14 cellular contexts compared by ENCODE assay signal in genomic region chr19:6058411-6059201, GRCh38. TPM values are rescaled to one million over a fixed set of nuclear protein-coding genes. Genes with fewer than 3 reads are reported as not detected.
DNase-seq lines count a peak whose midpoint lies in the region; ATAC-seq and TF ChIP-seq lines count a peak whose summit lies in the region.
"Had no signal": no experiment of that assay in that cellular context is flagged by ENCODE, and none has a peak within 500 bp of the region (broad histone marks: within the 10 kb centered on the region; RNA-seq: fewer than 3 reads in every experiment).

No MANE protein-coding gene starts in this region.

- intact Hi-C loops in MCF 10A (cut with micrococcal nuclease) (no loop called here), left lung (cut with DNase I) (loop anchor here in 1 of 2 donors (10.0 kb wide), 1 partner anchor 66 kb away; no protein-coding TSS in a partner anchor), stomach (cut with DNase I; ENCODE audit: low total_unique reads) (no loop called here), mucosa of descending colon (cut with DNase I, micrococcal nuclease) (no loop called here)

- H3K27ac Mint-ChIP-seq in H9, result peak overlapping the region in 1 of 3 experiments; percentile 75; a peak in 1 of 7 replicates
- peak overlapping the region; percentile 100 for H3K27ac Mint-ChIP-seq in MCF 10A (ENCODE audit: low read depth, unreplicated experiment)
- no peak overlapping the region for H3K27ac Mint-ChIP-seq in T-helper 2 cell treated with Interferon-gamma antibody and Interleukin-4, amounts not matched to agents 5 μg/mL and 100 μg/mL, for 36 hours

- H4K91ac ChIP-seq in H9 (ENCODE audit: insufficient read length, low read depth, low read length), result peak overlapping the region; percentile 60

- H3K9ac ChIP-seq in H9 (ENCODE audit: extremely low read depth, insufficient read length, low read length), result no peak overlapping the region

- H3K9me3 Mint-ChIP-seq in H9 (peaks cover 0 to 3% of the 10 kb centered on the region in 2 experiments; a peak in 1 of 5 replicates), MCF 10A (ENCODE audit: unreplicated experiment) (no peaks in the 10 kb centered on the region)
- H3K9me3 Mint-ChIP-seq in T-helper 2 cell treated with Interferon-gamma antibody and Interleukin-4, amounts not matched to agents 5 μg/mL and 100 μg/mL, for 36 hours, result no peaks in the 10 kb centered on the region

- no peak overlapping the region for H3K23ac ChIP-seq in H9 (ENCODE audit: insufficient read length, low read depth, low read length)

- H3K56ac ChIP-seq in H9 (ENCODE audit: insufficient read length, low read depth, low read length), result no peak overlapping the region

- H3K4me1 Mint-ChIP-seq in H9 (peaks cover 17 to 21% of the 10 kb centered on the region in 2 experiments), MCF 10A (ENCODE audit: insufficient read depth, unreplicated experiment) (peaks cover 47% of the 10 kb centered on the region)
- H3K4me1 Mint-ChIP-seq in T-helper 2 cell treated with Interferon-gamma antibody and Interleukin-4, amounts not matched to agents 5 μg/mL and 100 μg/mL, for 36 hours (ENCODE audit: low read depth), result peaks cover 32% of the 10 kb centered on the region

- H3K4me2 ChIP-seq in H9 (ENCODE audit: insufficient read depth, insufficient read length, low read length), result no peak overlapping the region

- POLR2A ChIA-PET in MCF 10A (lab: Yijun Ruan, JAX), result interaction anchor here (0.6 to 7.4 kb wide), 7 partner anchors 18 to 67 kb away, joined by 3 to 125 read pairs (median 16); no protein-coding TSS in a partner anchor

- no peak overlapping the region for H3K4me3 Mint-ChIP-seq in H9
- H3K4me3 Mint-ChIP-seq in MCF 10A (ENCODE audit: unreplicated experiment), result no peak overlapping the region
- H3K4me3 Mint-ChIP-seq in T-helper 2 cell treated with Interferon-gamma antibody and Interleukin-4, amounts not matched to agents 5 μg/mL and 100 μg/mL, for 36 hours, result no peak overlapping the region
- H3K4me3 Mint-ChIP-seq: naive thymus-derived CD8-positive, alpha-beta T cell had no signal

- no peak overlapping the region for H2BK20ac ChIP-seq in H9 (ENCODE audit: low read depth, low read length, poor library complexity, severe bottlenecking)

- H3K14ac ChIP-seq in H9 (ENCODE audit: insufficient read depth, low read length), result peak overlapping the region; percentile 53; the same call in 1 of the 2 replicates

- H3K27me3 Mint-ChIP-seq in H9 (ENCODE audit: low read depth) (peaks cover 21% of the 10 kb centered on the region), MCF 10A (ENCODE audit: insufficient read depth, unreplicated experiment) (no peaks in the 10 kb centered on the region)
- no peaks in the 10 kb centered on the region for H3K27me3 Mint-ChIP-seq in T-helper 2 cell treated with Interferon-gamma antibody and Interleukin-4, amounts not matched to agents 5 μg/mL and 100 μg/mL, for 36 hours (ENCODE audit: low read depth)
- H3K27me3 Mint-ChIP-seq: naive thymus-derived CD8-positive, alpha-beta T cell had no signal

- H3K4me1 ChIP-seq in H9 (ENCODE audit: insufficient read depth, low read length), result no peaks in the 10 kb centered on the region
- H3K4me1 ChIP-seq in left lung, result peaks cover 46 to 79% of the 10 kb centered on the region in 2 donors
- H3K4me1 ChIP-seq in stomach, result peaks cover 52 to 78% (median 65%) of the 10 kb centered on the region in 4 donors
- peaks cover 46% of the 10 kb centered on the region for H3K4me1 ChIP-seq in mucosa of descending colon (ENCODE audit: low read depth)

- no peaks in the 10 kb centered on the region for H3K9me3 ChIP-seq in H9 (ENCODE audit: control insufficient read depth, low read depth, low read length)
- H3K9me3 ChIP-seq in left lung, result no peaks in the 10 kb centered on the region
- no peaks in the 10 kb centered on the region for H3K9me3 ChIP-seq in stomach
- H3K9me3 ChIP-seq in mucosa of descending colon, result no peaks in the 10 kb centered on the region
- H3K9me3 ChIP-seq: SJSA1 had no signal

- DNase-seq in H9 (no peak), MCF 10A (ENCODE audit: unreplicated experiment) (no peak), left lung (no peak), stomach (no peak), DMS79 (lab: John Stamatoyannopoulos, UW) (no peak), mucosa of descending colon (no peak)
- DNase-seq in T-helper 2 cell treated with Interferon-gamma antibody and Interleukin-4, amounts not matched to agents 5 μg/mL and 100 μg/mL, for 36 hours (ENCODE audit: low spot score), result no peak
- no peak for DNase-seq in stimulated activated naive CD4-positive, alpha-beta T cell treated with Interleukin-2 at 50 U/mL for 16 hours (lab: John Stamatoyannopoulos, UW)
- DNase-seq: brain microvascular endothelial cell; naive thymus-derived CD8-positive, alpha-beta T cell; NCI-H187; NCI-H774 had no signal

- H2AK5ac ChIP-seq in H9 (ENCODE audit: insufficient read length, low read length), result no peak overlapping the region

- H3K79me2 ChIP-seq in H9 (ENCODE audit: insufficient read depth, low read length), result no peaks in the 10 kb centered on the region

- no peak overlapping the region for H4K5ac ChIP-seq in H9 (ENCODE audit: insufficient read length, low read depth, low read length)

- H4K20me1 ChIP-seq in H9 (ENCODE audit: control insufficient read depth, insufficient read depth, insufficient read length), result no peaks in the 10 kb centered on the region

- H4K8ac ChIP-seq in H9 (replicated peaks; ENCODE audit: insufficient read length, low read depth, low read length), result no peak overlapping the region

- WGBS in H9 (ENCODE audit: extremely low coverage, insufficient read length, low lambda C conversion rate), result no CpG with 5 or more reads among the region's 17 CpGs
- 83 to 93% (median 86%) methylated on average over 17 of the region's 17 CpGs for WGBS in stomach, 5 donors

- no TSS peak for BruUV-seq in MCF 10A (replicated peaks; lab: Mats Ljungman, UMichigan)

- CTCF ChIA-PET in MCF 10A (lab: Yijun Ruan, JAX), result interaction anchor here (0.6 to 1.1 kb wide), 5 partner anchors 9 to 65 kb away, joined by 3 to 5 read pairs (median 3); no protein-coding TSS in a partner anchor

- H2BK120ac ChIP-seq in H9 (ENCODE audit: low read depth, low read length, poor library complexity, severe bottlenecking), result no peak overlapping the region

- no peak overlapping the region for H3K4ac ChIP-seq in H9 (ENCODE audit: low read depth, low read length)

- no peaks in the 10 kb centered on the region for H3K79me1 ChIP-seq in H9 (ENCODE audit: insufficient read depth, low read depth, low read length, poor library complexity, severe bottlenecking)

- no peak for TF ChIP-seq EP300 in stomach (IDR thresholded peaks at IDR 0.05)

- peak overlapping the region; percentile 16 for H3K18ac ChIP-seq in H9 (ENCODE audit: insufficient read length, low read depth, low read length)

- no peaks in the 10 kb centered on the region for H3K36me3 Mint-ChIP-seq in H9 (ENCODE audit: insufficient read depth in 1 of 3, low read depth in 3 of 3)
- peaks cover 12% of the 10 kb centered on the region for H3K36me3 Mint-ChIP-seq in MCF 10A (ENCODE audit: insufficient read depth, unreplicated experiment)
- no peaks in the 10 kb centered on the region for H3K36me3 Mint-ChIP-seq in T-helper 2 cell treated with Interferon-gamma antibody and Interleukin-4, amounts not matched to agents 5 μg/mL and 100 μg/mL, for 36 hours (ENCODE audit: low read depth)

- no peak for TF ChIP-seq POLR2A in stomach (IDR thresholded peaks at IDR 0.05)

- TF ChIP-seq CTCF in H9 (conservative IDR thresholded peaks at IDR 0.05) (no peak), MCF 10A (IDR thresholded peaks at IDR 0.05; ENCODE audit: unreplicated experiment) (no peak), left lung (IDR thresholded peaks at IDR 0.05) (no peak), stomach (IDR thresholded peaks at IDR 0.05) (no peak), mucosa of descending colon (IDR thresholded peaks at IDR 0.05) (no peak)

- H2BK12ac ChIP-seq in H9 (ENCODE audit: insufficient read length, low read depth, low read length), result peak overlapping the region; percentile 66

- H3K27me3 ChIP-seq in H9 (ENCODE audit: insufficient read depth, low read length) (no peaks in the 10 kb centered on the region), left lung (no peaks in the 10 kb centered on the region), stomach (no peaks in the 10 kb centered on the region)
- H3K27me3 ChIP-seq: brain microvascular endothelial cell, SJSA1 had no signal

- no peaks in the 10 kb centered on the region for H3K23me2 ChIP-seq in H9 (ENCODE audit: insufficient read length, low read depth, low read length, poor library complexity, severe bottlenecking)

- ATAC-seq in left lung, result no peak
- no peak for ATAC-seq in mucosa of descending colon
- ATAC-seq: naive thymus-derived CD8-positive, alpha-beta T cell had no signal

- H3K36me3 ChIP-seq in left lung, result no peaks in the 10 kb centered on the region
- H3K36me3 ChIP-seq in stomach, result no peaks in the 10 kb centered on the region
- no peaks in the 10 kb centered on the region for H3K36me3 ChIP-seq in mucosa of descending colon (ENCODE audit: low read depth)
- H3K36me3 ChIP-seq: brain microvascular endothelial cell, SJSA1 had no signal

- no peak overlapping the region for H2BK15ac ChIP-seq in H9 (ENCODE audit: low read depth, low read length)

- H3K4me3 ChIP-seq in left lung, result no peak overlapping the region
- H3K4me3 ChIP-seq in stomach, result no peak overlapping the region
- no peak overlapping the region for H3K4me3 ChIP-seq in mucosa of descending colon
- H3K4me3 ChIP-seq: SJSA1 had no signal

- H3K27ac ChIP-seq in H9 (ENCODE audit: insufficient read length, low read depth, low read length), result no peak overlapping the region
- peak overlapping the region; percentile 94 to 99 for H3K27ac ChIP-seq in left lung
- peak overlapping the region; percentile 71 to 90 (median 89) for H3K27ac ChIP-seq in stomach
- H3K27ac ChIP-seq: brain microvascular endothelial cell, C4-2B, SJSA1 had no signal

- H2AFZ ChIP-seq in H9 (ENCODE audit: low read length), result no peak overlapping the region

- no peak overlapping the region for H2BK5ac ChIP-seq in H9 (ENCODE audit: insufficient read length, low read length)

- no peak overlapping the region for H3T11ph ChIP-seq in H9 (ENCODE audit: low read length)

RNA-seq across cellular contexts. Expression of gene RFX2, which starts 51.7 kb away (rescaled TPM):
- total RNA-seq in H9 (2021) (2.9 and 3.7 TPM in 2 replicates), MCF 10A (2022) (9.9 and 10.7 TPM in 2 replicates), left lung (10 to 100 TPM; 17.0 to 18.8 TPM), stomach (100 to 1,000 TPM in 1 of 5 donors, 10 to 100 TPM in 1, 1 to 10 TPM in 3; 1.2 to 123 (median 8.9) TPM), mucosa of descending colon (10 to 100 TPM in 1 of 3 donors, 1 to 10 TPM in 2; 5.6 to 14.6 (median 7.2) TPM)
- 1 to 10 TPM; 1.8 to 7.9 (median 6.4) TPM for polyA plus RNA-seq in stomach
